ENCODE assay signal across 20 cellular contexts in the genomic region with DNA sequence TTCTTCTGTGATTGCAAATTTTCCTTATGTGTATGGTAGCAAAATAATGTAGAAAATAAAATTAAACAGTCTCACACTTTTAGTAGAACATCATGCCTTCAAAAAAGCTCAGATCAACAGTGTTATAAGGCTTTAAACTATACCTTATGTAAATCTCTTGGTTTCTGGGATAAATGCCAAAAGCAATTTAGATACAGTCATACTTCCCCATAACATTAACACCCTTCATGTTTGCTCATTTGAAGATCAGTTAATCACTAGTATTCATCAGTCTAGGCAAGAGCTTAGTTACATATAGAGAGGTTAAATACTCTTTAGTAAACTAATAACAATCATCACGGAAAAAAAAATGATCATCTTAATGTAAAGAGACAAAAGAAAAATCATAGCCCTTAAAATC.
DNase-seq lines count a peak whose midpoint lies in the region; ATAC-seq and TF ChIP-seq lines count a peak whose summit lies in the region.
"Had no signal": no experiment of that assay in that cellular context is flagged by ENCODE, and none has a peak within 500 bp of the region (broad histone marks: within the 10 kb centered on the region; RNA-seq: fewer than 3 reads in every experiment).

No MANE protein-coding gene starts in this region.

- no peak overlapping the region for H3K27ac ChIP-seq in left ventricle myocardium inferior (replicated peaks)
- no peak overlapping the region for H3K27ac ChIP-seq in lower lobe of right lung
- H3K27ac ChIP-seq: brain microvascular endothelial cell, colonic mucosa, hepatocyte, PC-9, SJSA1, WERI-Rb-1 had no signal

- no peaks in the 10 kb centered on the region for H3K36me3 ChIP-seq in left ventricle myocardium inferior
- no peaks in the 10 kb centered on the region for H3K36me3 ChIP-seq in lower lobe of right lung
- H3K36me3 ChIP-seq: brain microvascular endothelial cell, colonic mucosa, SJSA1, WERI-Rb-1 had no signal

- no peaks in the 10 kb centered on the region for H3K27me3 ChIP-seq in left ventricle myocardium inferior (ENCODE audit: low read depth)
- no peaks in the 10 kb centered on the region for H3K27me3 ChIP-seq in lower lobe of right lung (ENCODE audit: low read depth)
- H3K27me3 ChIP-seq: brain microvascular endothelial cell, colonic mucosa, hepatocyte, SJSA1 had no signal

- peak; percentile 1 for DNase-seq in DMS153 treated with DMSO at 0.1 percent for 48 hours (lab: John Stamatoyannopoulos, UW; ENCODE audit: unreplicated experiment)
- DNase-seq in Kasumi-1 (lab: John Stamatoyannopoulos, UW), result peak; percentile 1 to 12
- DNase-seq in NCI-H774 (lab: John Stamatoyannopoulos, UW), result peak; percentile 66
- peak; percentile 11 for DNase-seq in kidney glomerular epithelial cell (lab: John Stamatoyannopoulos, UW)
- no peak for DNase-seq in left ventricle myocardium inferior
- no peak for DNase-seq in lower lobe of right lung
- DNase-seq: activated CD8-positive, alpha-beta memory T cell treated with anti-CD3 and anti-CD28 coated beads, Interleukin-2, amount 50 U/mL, for 4 hours; AML-193; brain microvascular endothelial cell; colonic mucosa; islet precursor cell; mammary epithelial cell; MM.1S; PC-9; stimulated activated CD8-positive, alpha-beta memory T cell treated with anti-CD3 and anti-CD28 coated beads, Interleukin-4, amount 100 ng/mL, for 48 hours; WERI-Rb-1 had no signal

- H3K4me3 ChIP-seq in left ventricle myocardium inferior, result no peak overlapping the region
- no peak overlapping the region for H3K4me3 ChIP-seq in lower lobe of right lung
- H3K4me3 ChIP-seq: colonic mucosa, hepatocyte, PC-9, SJSA1 had no signal

- intact Hi-C loops in left ventricle myocardium inferior (cut with micrococcal nuclease), result no loop called here
- intact Hi-C loops in lower lobe of right lung (cut with DNase I), result no loop called here

- TF ChIP-seq CTCF in left ventricle myocardium inferior (IDR thresholded peaks at IDR 0.05; ENCODE audit: borderline replicate concordance) (no peak), lower lobe of right lung (IDR thresholded peaks at IDR 0.05) (no peak)

- H3K4me1 ChIP-seq in left ventricle myocardium inferior (no peaks in the 10 kb centered on the region), lower lobe of right lung (no peaks in the 10 kb centered on the region)
- H3K4me1 ChIP-seq: colonic mucosa, SJSA1 had no signal

- ATAC-seq in GM21447 (IDR thresholded peaks at IDR 0.05; ENCODE audit: unreplicated experiment) (no peak), GM18873 (IDR thresholded peaks at IDR 0.05; ENCODE audit: low FRiP score, unreplicated experiment) (no peak), lower lobe of right lung (no peak)

- H3K9me3 ChIP-seq in left ventricle myocardium inferior (replicated peaks), result peaks cover 13% of the 10 kb centered on the region
- no peaks in the 10 kb centered on the region for H3K9me3 ChIP-seq in lower lobe of right lung
- H3K9me3 ChIP-seq: colonic mucosa, SJSA1 had no signal

Comparison
In these comparisons a context has a peak if more than half of its experiments do, and no peak if none do; other contexts are left out.
1. DNase-seq: peak in DMS153 treated with DMSO at 0.1 percent for 48 hours (single experiment), Kasumi-1 (2 of 2), NCI-H774 (single experiment) and kidney glomerular epithelial cell (single experiment); none in left ventricle myocardium inferior (single experiment) and lower lobe of right lung (single experiment).